In genomic region chr4:6268650-6269399, GRCh38 we compare ENCODE assay signal across 8 cellular contexts. TPM values are rescaled to one million over a fixed set of nuclear protein-coding genes. Genes with fewer than 3 reads are reported as not detected.
DNase-seq lines count a peak whose midpoint lies in the region; ATAC-seq and TF ChIP-seq lines count a peak whose summit lies in the region.

No MANE protein-coding gene starts in this region.

- peak overlapping the region; percentile 77 for H3K4me3 Mint-ChIP-seq in activated T-helper 2 cell treated with anti-CD3 and anti-CD28 coated beads, Interferon-gamma antibody, Interleukin-2, Interleukin-4, amounts not matched to agents 10 μg/mL and 5 μg/mL and 100 μg/mL, durations not matched to agents 14 hours and 24 hours and 36 hours (ENCODE audit: low read depth)

- ATAC-seq in Right ventricle myocardium superior (ENCODE audit: poor library complexity), result no peak
- no peak for ATAC-seq in left ventricle myocardium superior
- ATAC-seq in upper lobe of left lung (ENCODE audit: low FRiP score in 2 of 2), result no peak
- ATAC-seq in HG03135 (IDR thresholded peaks at IDR 0.05; ENCODE audit: unreplicated experiment), result no peak

- peaks cover 17% of the 10 kb centered on the region for H3K4me1 Mint-ChIP-seq in activated T-helper 2 cell treated with anti-CD3 and anti-CD28 coated beads, Interferon-gamma antibody, Interleukin-2, Interleukin-4, amounts not matched to agents 10 μg/mL and 5 μg/mL and 100 μg/mL, durations not matched to agents 14 hours and 24 hours and 36 hours (ENCODE audit: low read depth)

- 68 to 71% methylated on average over 8 to 12 of the region's 13 CpGs for WGBS in upper lobe of left lung, 2 donors

- TF ChIP-seq EP300 in upper lobe of left lung (IDR thresholded peaks at IDR 0.05), result no peak

- H3K27ac ChIP-seq in upper lobe of left lung, result peak overlapping the region; percentile 4 to 57 (median 8)

- H3K36me3 Mint-ChIP-seq in activated T-helper 2 cell treated with anti-CD3 and anti-CD28 coated beads, Interferon-gamma antibody, Interleukin-2, Interleukin-4, amounts not matched to agents 10 μg/mL and 5 μg/mL and 100 μg/mL, durations not matched to agents 14 hours and 24 hours and 36 hours (ENCODE audit: low read depth), result no peaks in the 10 kb centered on the region

- no peak for TF ChIP-seq POLR2A in upper lobe of left lung (IDR thresholded peaks at IDR 0.05)

- H3K27me3 Mint-ChIP-seq in activated T-helper 2 cell treated with anti-CD3 and anti-CD28 coated beads, Interferon-gamma antibody, Interleukin-2, Interleukin-4, amounts not matched to agents 10 μg/mL and 5 μg/mL and 100 μg/mL, durations not matched to agents 14 hours and 24 hours and 36 hours (ENCODE audit: low read depth), result peaks cover 37% of the 10 kb centered on the region

- peak overlapping the region in 3 of 4 donors; percentile 91 to 94 (median 92) for H3K4me3 ChIP-seq in upper lobe of left lung

- DNase-seq in Right ventricle myocardium superior (peak; percentile 30), left ventricle myocardium superior (no peak), kidney tubule cell (ENCODE audit: low spot score) (peak; percentile 9), upper lobe of left lung (no peak), GM13976 (ENCODE audit: low spot score) (no peak), NCI-H446 (lab: John Stamatoyannopoulos, UW) (no peak)
- DNase-seq in activated T-helper 2 cell treated with anti-CD3 and anti-CD28 coated beads, Interferon-gamma antibody, Interleukin-2, Interleukin-4, amounts not matched to agents 10 μg/mL and 5 μg/mL and 100 μg/mL, durations not matched to agents 14 hours and 24 hours and 36 hours (ENCODE audit: low spot score), result no peak

- no peak for TF ChIP-seq CTCF in upper lobe of left lung (IDR thresholded peaks at IDR 0.05)
- no peak for TF ChIP-seq CTCF in GM13976 (IDR thresholded peaks at IDR 0.05; ENCODE audit: borderline replicate concordance, control extremely low read depth, extremely low read depth, insufficient read depth, missing control alignments)

- no peak overlapping the region for H3K27ac Mint-ChIP-seq in activated T-helper 2 cell treated with anti-CD3 and anti-CD28 coated beads, Interferon-gamma antibody, Interleukin-2, Interleukin-4, amounts not matched to agents 10 μg/mL and 5 μg/mL and 100 μg/mL, durations not matched to agents 14 hours and 24 hours and 36 hours

- no peaks in the 10 kb centered on the region for H3K9me3 ChIP-seq in upper lobe of left lung

- no peaks in the 10 kb centered on the region for H3K36me3 ChIP-seq in upper lobe of left lung

- in situ Hi-C loops in GM13976 (cut with MboI; ENCODE audit: low sequenced_read_pairs, unreplicated experiment), result no loop called here

- no peaks in the 10 kb centered on the region for H3K27me3 ChIP-seq in upper lobe of left lung

- H3K9me3 Mint-ChIP-seq in activated T-helper 2 cell treated with anti-CD3 and anti-CD28 coated beads, Interferon-gamma antibody, Interleukin-2, Interleukin-4, amounts not matched to agents 10 μg/mL and 5 μg/mL and 100 μg/mL, durations not matched to agents 14 hours and 24 hours and 36 hours, result no peaks in the 10 kb centered on the region

- H3K4me1 ChIP-seq in upper lobe of left lung, result peaks cover 31 to 59% (median 43%) of the 10 kb centered on the region in 4 donors

- intact Hi-C loops in Right ventricle myocardium superior (cut with DNase I), result no loop called here
- intact Hi-C loops in left ventricle myocardium superior (cut with micrococcal nuclease), result no loop called here
- intact Hi-C loops in activated T-helper 2 cell treated with anti-CD3 and anti-CD28 coated beads, Interferon-gamma antibody, Interleukin-2, Interleukin-4, amounts not matched to agents 10 μg/mL and 5 μg/mL and 100 μg/mL, durations not matched to agents 14 hours and 24 hours and 36 hours (cut with micrococcal nuclease), result loop anchor here (10.0 kb wide), 1 partner anchor 836 kb away; no protein-coding TSS in a partner anchor

RNA-seq across cellular contexts. Expression of gene WFS1, which starts 0.8 kb away (rescaled TPM):
- total RNA-seq in Right ventricle myocardium superior (81.7 TPM), left ventricle myocardium superior (70.5 TPM), upper lobe of left lung (100 to 1,000 TPM in 3 of 6 donors, 10 to 100 TPM in 3; 88.8 to 180 (median 105) TPM)
- total RNA-seq in activated T-helper 2 cell treated with anti-CD3 and anti-CD28 coated beads, Interferon-gamma antibody, Interleukin-2, Interleukin-4, amounts not matched to agents 10 μg/mL and 5 μg/mL and 100 μg/mL, durations not matched to agents 14 hours and 24 hours and 36 hours, result 4.4 and 5.9 TPM in 2 replicates

Comparison
In these comparisons a context has a peak if more than half of its experiments do, and no peak if none do; other contexts are left out.
1. DNase-seq: peak in Right ventricle myocardium superior (single experiment) and kidney tubule cell (single experiment); none in left ventricle myocardium superior (single experiment), activated T-helper 2 cell treated with anti-CD3 and anti-CD28 coated beads, Interferon-gamma antibody, Interleukin-2, Interleukin-4, amounts not matched to agents 10 μg/mL and 5 μg/mL and 100 μg/mL, durations not matched to agents 14 hours and 24 hours and 36 hours (single experiment), upper lobe of left lung (0 of 2), GM13976 (single experiment) and NCI-H446 (0 of 2).
2. RNA of gene WFS1, which starts 0.8 kb away (total RNA-seq): 88.8 to 180 TPM in upper lobe of left lung, 81.7 TPM in Right ventricle myocardium superior (single experiment) and 70.5 TPM in left ventricle myocardium superior (single experiment); 4.4 to 5.9 TPM in activated T-helper 2 cell treated with anti-CD3 and anti-CD28 coated beads, Interferon-gamma antibody, Interleukin-2, Interleukin-4, amounts not matched to agents 10 μg/mL and 5 μg/mL and 100 μg/mL, durations not matched to agents 14 hours and 24 hours and 36 hours; every median in the first group is over 10 times any median in the second.